1 cellular context compared by ENCODE assay signal in the genomic region with DNA sequence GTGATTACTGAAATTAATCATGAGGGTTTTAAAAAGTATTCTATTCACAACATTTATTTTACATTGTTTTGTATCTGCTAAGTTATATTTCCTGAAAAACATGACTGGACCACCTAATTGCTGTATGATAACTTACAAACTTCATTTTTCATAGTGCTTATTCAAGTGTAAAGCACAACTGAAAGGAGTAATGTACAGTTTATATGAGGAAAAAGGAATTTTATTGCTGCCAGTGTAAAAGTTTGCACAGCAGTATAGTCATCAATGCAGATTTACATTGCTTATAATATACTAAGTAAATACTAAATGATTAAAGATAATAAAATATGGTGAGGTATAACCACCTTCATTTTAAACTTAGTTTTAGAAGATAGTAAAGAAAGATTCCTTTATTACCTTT.
TF ChIP-seq lines count a peak whose summit lies in the region.

No MANE protein-coding gene starts in this region.

TF ChIP-seq in K562, 482 proteins besides CTCF, POLR2A, EP300 and RAD21:
- TF ChIP-seq ELF1 (tag; IDR thresholded peaks at IDR 0.05) (no peak), ZNF583 (CRISPR knock-in tag; IDR thresholded peaks at IDR 0.05) (no peak), GTF2F1 (IDR thresholded peaks at IDR 0.05; ENCODE audit: low read depth, low read length) (no peak), ZNF174 (CRISPR knock-in tag; IDR thresholded peaks at IDR 0.05) (no peak), ARID1B (IDR thresholded peaks at IDR 0.05) (no peak), SUPT5H (IDR thresholded peaks at IDR 0.05) (no peak), SRSF7 (optimal IDR thresholded peaks at IDR 0.05; ENCODE audit: low read depth, low read length) (no peak), ZNF79 (CRISPR knock-in tag; IDR thresholded peaks at IDR 0.05; ENCODE audit: low read depth) (no peak), PPARD (CRISPR knock-in tag; IDR thresholded peaks at IDR 0.05) (no peak), POLR2AphosphoS5 (IDR thresholded peaks at IDR 0.05; ENCODE audit: control insufficient read depth, insufficient read depth, low read depth, low read length) (no peak), STAG1 (CRISPR knock-in tag; IDR thresholded peaks at IDR 0.05; ENCODE audit: borderline replicate concordance) (no peak)
- TF ChIP-seq, protein P1, sequence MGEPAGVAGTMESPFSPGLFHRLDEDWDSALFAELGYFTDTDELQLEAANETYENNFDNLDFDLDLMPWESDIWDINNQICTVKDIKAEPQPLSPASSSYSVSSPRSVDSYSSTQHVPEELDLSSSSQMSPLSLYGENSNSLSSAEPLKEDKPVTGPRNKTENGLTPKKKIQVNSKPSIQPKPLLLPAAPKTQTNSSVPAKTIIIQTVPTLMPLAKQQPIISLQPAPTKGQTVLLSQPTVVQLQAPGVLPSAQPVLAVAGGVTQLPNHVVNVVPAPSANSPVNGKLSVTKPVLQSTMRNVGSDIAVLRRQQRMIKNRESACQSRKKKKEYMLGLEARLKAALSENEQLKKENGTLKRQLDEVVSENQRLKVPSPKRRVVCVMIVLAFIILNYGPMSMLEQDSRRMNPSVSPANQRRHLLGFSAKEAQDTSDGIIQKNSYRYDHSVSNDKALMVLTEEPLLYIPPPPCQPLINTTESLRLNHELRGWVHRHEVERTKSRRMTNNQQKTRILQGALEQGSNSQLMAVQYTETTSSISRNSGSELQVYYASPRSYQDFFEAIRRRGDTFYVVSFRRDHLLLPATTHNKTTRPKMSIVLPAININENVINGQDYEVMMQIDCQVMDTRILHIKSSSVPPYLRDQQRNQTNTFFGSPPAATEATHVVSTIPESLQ (CRISPR knock-in tag; IDR thresholded peaks at IDR 0.05): no peak
- TF ChIP-seq, protein P2, sequence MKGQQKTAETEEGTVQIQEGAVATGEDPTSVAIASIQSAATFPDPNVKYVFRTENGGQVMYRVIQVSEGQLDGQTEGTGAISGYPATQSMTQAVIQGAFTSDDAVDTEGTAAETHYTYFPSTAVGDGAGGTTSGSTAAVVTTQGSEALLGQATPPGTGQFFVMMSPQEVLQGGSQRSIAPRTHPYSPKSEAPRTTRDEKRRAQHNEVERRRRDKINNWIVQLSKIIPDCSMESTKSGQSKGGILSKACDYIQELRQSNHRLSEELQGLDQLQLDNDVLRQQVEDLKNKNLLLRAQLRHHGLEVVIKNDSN (CRISPR knock-in tag; IDR thresholded peaks at IDR 0.05): no peak
TF ChIP-seq in K562: peak in this region for 0.
